ENCODE assay signal across 1 cellular context in the genomic region with DNA sequence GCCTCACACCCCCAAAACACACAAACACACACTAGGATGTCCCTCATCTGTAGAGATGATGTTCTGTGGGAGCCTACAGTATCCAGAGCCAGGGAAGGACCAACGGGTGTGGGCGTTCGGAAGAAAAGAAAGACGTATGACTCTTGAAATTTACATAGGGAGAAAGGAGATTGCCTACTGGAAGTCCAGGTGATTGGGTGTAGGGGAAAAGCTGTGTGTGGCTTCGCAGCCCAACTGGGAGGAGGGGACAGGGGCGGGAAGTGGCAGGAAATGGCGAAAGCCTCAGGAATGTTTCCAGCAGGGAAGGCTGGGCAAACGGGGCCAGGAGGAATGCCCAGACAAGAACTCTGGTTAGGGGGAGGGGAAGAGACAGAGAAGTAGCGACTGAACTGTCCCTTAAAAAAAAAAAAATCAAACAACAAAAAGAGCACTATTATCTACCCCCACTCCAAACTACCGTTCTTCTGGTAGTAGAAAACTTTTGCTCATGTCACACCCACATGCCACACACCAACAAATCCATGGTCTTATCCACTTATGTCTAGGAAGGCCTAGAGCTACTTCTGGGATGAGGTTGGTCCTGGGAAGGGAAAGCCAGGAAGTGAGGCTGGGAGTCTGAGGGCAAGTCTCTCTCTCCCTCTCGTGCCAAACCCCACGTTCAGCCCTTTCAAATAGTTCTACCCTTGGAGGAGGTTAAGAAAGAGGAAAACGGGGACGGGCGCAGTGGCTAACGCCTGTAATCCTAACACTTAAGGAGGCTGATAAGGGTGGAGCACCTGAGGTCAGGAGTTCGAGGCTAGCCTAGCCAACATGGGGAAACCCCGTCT.
A peak's percentile ranks its signal among the peaks of the same experiment; 100 is the strongest.
TF ChIP-seq lines count a peak whose summit lies in the region.

No MANE protein-coding gene starts in this region.

TF ChIP-seq in WTC11, 78 proteins besides CTCF, POLR2A, EP300 and RAD21 (continued from another document):
- TF ChIP-seq, protein P1, sequence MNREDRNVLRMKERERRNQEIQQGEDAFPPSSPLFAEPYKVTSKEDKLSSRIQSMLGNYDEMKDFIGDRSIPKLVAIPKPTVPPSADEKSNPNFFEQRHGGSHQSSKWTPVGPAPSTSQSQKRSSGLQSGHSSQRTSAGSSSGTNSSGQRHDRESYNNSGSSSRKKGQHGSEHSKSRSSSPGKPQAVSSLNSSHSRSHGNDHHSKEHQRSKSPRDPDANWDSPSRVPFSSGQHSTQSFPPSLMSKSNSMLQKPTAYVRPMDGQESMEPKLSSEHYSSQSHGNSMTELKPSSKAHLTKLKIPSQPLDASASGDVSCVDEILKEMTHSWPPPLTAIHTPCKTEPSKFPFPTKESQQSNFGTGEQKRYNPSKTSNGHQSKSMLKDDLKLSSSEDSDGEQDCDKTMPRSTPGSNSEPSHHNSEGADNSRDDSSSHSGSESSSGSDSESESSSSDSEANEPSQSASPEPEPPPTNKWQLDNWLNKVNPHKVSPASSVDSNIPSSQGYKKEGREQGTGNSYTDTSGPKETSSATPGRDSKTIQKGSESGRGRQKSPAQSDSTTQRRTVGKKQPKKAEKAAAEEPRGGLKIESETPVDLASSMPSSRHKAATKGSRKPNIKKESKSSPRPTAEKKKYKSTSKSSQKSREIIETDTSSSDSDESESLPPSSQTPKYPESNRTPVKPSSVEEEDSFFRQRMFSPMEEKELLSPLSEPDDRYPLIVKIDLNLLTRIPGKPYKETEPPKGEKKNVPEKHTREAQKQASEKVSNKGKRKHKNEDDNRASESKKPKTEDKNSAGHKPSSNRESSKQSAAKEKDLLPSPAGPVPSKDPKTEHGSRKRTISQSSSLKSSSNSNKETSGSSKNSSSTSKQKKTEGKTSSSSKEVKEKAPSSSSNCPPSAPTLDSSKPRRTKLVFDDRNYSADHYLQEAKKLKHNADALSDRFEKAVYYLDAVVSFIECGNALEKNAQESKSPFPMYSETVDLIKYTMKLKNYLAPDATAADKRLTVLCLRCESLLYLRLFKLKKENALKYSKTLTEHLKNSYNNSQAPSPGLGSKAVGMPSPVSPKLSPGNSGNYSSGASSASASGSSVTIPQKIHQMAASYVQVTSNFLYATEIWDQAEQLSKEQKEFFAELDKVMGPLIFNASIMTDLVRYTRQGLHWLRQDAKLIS (CRISPR knock-in tag; IDR thresholded peaks at IDR 0.05; ENCODE audit: borderline replicate concordance): peak; percentile 52; the same call in 1 of the 2 replicates
- TF ChIP-seq ATF1 (CRISPR knock-in tag; IDR thresholded peaks at IDR 0.05) (no peak), TEAD4 (CRISPR knock-in tag; IDR thresholded peaks at IDR 0.05) (peak; percentile 84), SMAD4 (CRISPR knock-in tag; IDR thresholded peaks at IDR 0.05) (no peak), ZNF281 (CRISPR knock-in tag; IDR thresholded peaks at IDR 0.05) (0 out of 2 replicates have a peak, but pooled peaks have one; percentile 65), SP1 (CRISPR knock-in tag; conservative IDR thresholded peaks at IDR 0.05) (peak; percentile 75; the same call in 1 of the 2 replicates)
- TF ChIP-seq, protein P2, sequence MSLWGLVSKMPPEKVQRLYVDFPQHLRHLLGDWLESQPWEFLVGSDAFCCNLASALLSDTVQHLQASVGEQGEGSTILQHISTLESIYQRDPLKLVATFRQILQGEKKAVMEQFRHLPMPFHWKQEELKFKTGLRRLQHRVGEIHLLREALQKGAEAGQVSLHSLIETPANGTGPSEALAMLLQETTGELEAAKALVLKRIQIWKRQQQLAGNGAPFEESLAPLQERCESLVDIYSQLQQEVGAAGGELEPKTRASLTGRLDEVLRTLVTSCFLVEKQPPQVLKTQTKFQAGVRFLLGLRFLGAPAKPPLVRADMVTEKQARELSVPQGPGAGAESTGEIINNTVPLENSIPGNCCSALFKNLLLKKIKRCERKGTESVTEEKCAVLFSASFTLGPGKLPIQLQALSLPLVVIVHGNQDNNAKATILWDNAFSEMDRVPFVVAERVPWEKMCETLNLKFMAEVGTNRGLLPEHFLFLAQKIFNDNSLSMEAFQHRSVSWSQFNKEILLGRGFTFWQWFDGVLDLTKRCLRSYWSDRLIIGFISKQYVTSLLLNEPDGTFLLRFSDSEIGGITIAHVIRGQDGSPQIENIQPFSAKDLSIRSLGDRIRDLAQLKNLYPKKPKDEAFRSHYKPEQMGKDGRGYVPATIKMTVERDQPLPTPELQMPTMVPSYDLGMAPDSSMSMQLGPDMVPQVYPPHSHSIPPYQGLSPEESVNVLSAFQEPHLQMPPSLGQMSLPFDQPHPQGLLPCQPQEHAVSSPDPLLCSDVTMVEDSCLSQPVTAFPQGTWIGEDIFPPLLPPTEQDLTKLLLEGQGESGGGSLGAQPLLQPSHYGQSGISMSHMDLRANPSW (CRISPR knock-in tag; conservative IDR thresholded peaks at IDR 0.05; ENCODE audit: low read depth): no peak
